ENCODE assay signal across 19 cellular contexts in the genomic region with DNA sequence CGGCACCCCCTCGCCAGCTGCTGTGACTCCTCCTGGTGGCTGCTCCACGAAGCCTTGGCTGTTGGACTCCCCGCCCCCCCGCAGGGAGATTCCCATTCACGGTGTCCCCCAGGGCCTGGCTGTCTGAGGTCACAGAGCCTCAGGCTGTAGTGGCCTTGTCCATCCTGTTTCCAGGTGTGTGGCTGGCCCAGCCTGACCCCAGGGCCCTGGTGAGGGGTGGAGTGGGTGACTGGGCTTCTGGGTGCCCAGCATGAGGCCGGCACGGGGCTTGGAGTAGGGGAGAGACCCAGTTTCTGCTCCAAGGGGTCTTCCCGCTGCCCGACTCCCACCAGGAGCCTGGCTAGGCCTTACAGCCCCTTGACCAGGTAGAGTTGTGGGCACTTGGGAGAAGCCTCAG. TPM values are rescaled to one million over a fixed set of nuclear protein-coding genes. Genes with fewer than 3 reads are reported as not detected.
DNase-seq lines count a peak whose midpoint lies in the region; ATAC-seq and TF ChIP-seq lines count a peak whose summit lies in the region.
"Had no signal": no experiment of that assay in that cellular context is flagged by ENCODE, and none has a peak within 500 bp of the region (broad histone marks: within the 10 kb centered on the region; RNA-seq: fewer than 3 reads in every experiment).

No MANE protein-coding gene starts in this region.

- CTCF ChIA-PET in activated CD8-positive, alpha-beta T cell treated with anti-CD3 and anti-CD28 coated beads for 36 hours (lab: Charles Lee) = no interaction called here

- H3K27me3 ChIP-seq in GM06990 (replicated peaks; ENCODE audit: control insufficient read depth, insufficient read depth, low read length) (no peaks in the 10 kb centered on the region), RWPE2 (ENCODE audit: insufficient read depth, poor library complexity, severe bottlenecking) (no peaks in the 10 kb centered on the region)
- H3K27me3 ChIP-seq: BE2C had no signal

- H3K27me3 Mint-ChIP-seq in glutamatergic neuron (ENCODE audit: unreplicated experiment) = peaks cover 10% of the 10 kb centered on the region
- H3K27me3 Mint-ChIP-seq in activated CD8-positive, alpha-beta T cell treated with anti-CD3 and anti-CD28 coated beads for 36 hours = no peaks in the 10 kb centered on the region
- H3K27me3 Mint-ChIP-seq: CD4-positive, alpha-beta memory T cell had no signal

- H3K4me3 ChIP-seq in GM06990 (replicated peaks; ENCODE audit: low read depth, low read length) = no peak overlapping the region
- H3K4me3 ChIP-seq in RWPE2 (ENCODE audit: severe bottlenecking) = no peak overlapping the region
- H3K4me3 ChIP-seq: GM23338, K562 had no signal

- POLR2A ChIA-PET in activated CD8-positive, alpha-beta T cell treated with anti-CD3 and anti-CD28 coated beads for 36 hours (lab: Charles Lee) = no interaction called here

- DNase-seq in GM06990 (ENCODE audit: extremely low read depth, insufficient read length) = peak; percentile 6
- peak; percentile 64 for DNase-seq in RWPE2 (ENCODE audit: low spot score)
- DNase-seq in glutamatergic neuron = peak; percentile 12
- DNase-seq in activated CD8-positive, alpha-beta T cell treated with anti-CD3 and anti-CD28 coated beads for 36 hours = no peak
- DNase-seq in activated CD8-positive, alpha-beta memory T cell treated with anti-CD3 and anti-CD28 coated beads, Interleukin-2, amount 50 U/mL, for 48 hours = no peak
- no peak for DNase-seq in NCI-H2227 (lab: John Stamatoyannopoulos, UW; ENCODE audit: unreplicated experiment)
- DNase-seq: ACHN; BE2C; CD4-positive, alpha-beta memory T cell; DMS153; DMS79; GDM1; H7; IMR-90 had no signal

- H3K27ac ChIP-seq in RWPE2 (ENCODE audit: poor library complexity, severe bottlenecking) = no peak overlapping the region

- no peaks in the 10 kb centered on the region for H3K4me1 ChIP-seq in RWPE2 (ENCODE audit: insufficient read depth, poor library complexity, severe bottlenecking)
- H3K4me1 ChIP-seq: BE2C had no signal

- ATAC-seq in RWPE2 (ENCODE audit: low read depth) (no peak), GM18861 (IDR thresholded peaks at IDR 0.05; ENCODE audit: unreplicated experiment) (no peak)
- no peak for ATAC-seq in activated CD8-positive, alpha-beta T cell treated with anti-CD3 and anti-CD28 coated beads for 36 hours
- ATAC-seq: GM23338, K562 had no signal

- H3K27ac Mint-ChIP-seq in glutamatergic neuron (ENCODE audit: unreplicated experiment) = no peak overlapping the region
- H3K27ac Mint-ChIP-seq in activated CD8-positive, alpha-beta T cell treated with anti-CD3 and anti-CD28 coated beads for 36 hours = no peak overlapping the region
- H3K27ac Mint-ChIP-seq: CD4-positive, alpha-beta memory T cell had no signal

- no peaks in the 10 kb centered on the region for H3K9me3 ChIP-seq in RWPE2 (ENCODE audit: severe bottlenecking)
- H3K9me3 ChIP-seq: BE2C had no signal

- H3K36me3 ChIP-seq in GM06990 (ENCODE audit: control insufficient read depth, insufficient read depth, low read length) (peaks cover 15% of the 10 kb centered on the region), RWPE2 (ENCODE audit: low read depth) (peaks cover 13% of the 10 kb centered on the region)

- no peaks in the 10 kb centered on the region for H3K9me3 Mint-ChIP-seq in glutamatergic neuron (ENCODE audit: unreplicated experiment)
- H3K9me3 Mint-ChIP-seq in activated CD8-positive, alpha-beta T cell treated with anti-CD3 and anti-CD28 coated beads for 36 hours = no peaks in the 10 kb centered on the region
- H3K9me3 Mint-ChIP-seq: CD4-positive, alpha-beta memory T cell; GM23338 had no signal

- intact Hi-C loops in activated CD8-positive, alpha-beta T cell treated with anti-CD3 and anti-CD28 coated beads for 36 hours (cut with micrococcal nuclease) = no loop called here

- no peak overlapping the region for H3K4me3 Mint-ChIP-seq in glutamatergic neuron (ENCODE audit: unreplicated experiment)
- H3K4me3 Mint-ChIP-seq in activated CD8-positive, alpha-beta T cell treated with anti-CD3 and anti-CD28 coated beads for 36 hours = no peak overlapping the region
- H3K4me3 Mint-ChIP-seq: CD14-positive monocyte; CD4-positive, alpha-beta memory T cell; GM23338 had no signal

- peaks cover 5% of the 10 kb centered on the region for H3K4me1 Mint-ChIP-seq in glutamatergic neuron (ENCODE audit: low read depth, unreplicated experiment)
- no peaks in the 10 kb centered on the region for H3K4me1 Mint-ChIP-seq in activated CD8-positive, alpha-beta T cell treated with anti-CD3 and anti-CD28 coated beads for 36 hours (ENCODE audit: low read depth)
- H3K4me1 Mint-ChIP-seq: CD14-positive monocyte, GM23338 had no signal

- TF ChIP-seq CTCF in GM06990 (IDR thresholded peaks at IDR 0.05; ENCODE audit: insufficient read depth, low read length, poor library complexity, severe bottlenecking) (no peak), RWPE2 (IDR thresholded peaks at IDR 0.05; ENCODE audit: poor library complexity, severe bottlenecking) (no peak), glutamatergic neuron (IDR thresholded peaks at IDR 0.05; ENCODE audit: partially characterized antibody, unreplicated experiment) (no peak)
- no peak for TF ChIP-seq CTCF in activated CD8-positive, alpha-beta T cell treated with anti-CD3 and anti-CD28 coated beads for 36 hours (IDR thresholded peaks at IDR 0.05)

- no peaks in the 10 kb centered on the region for H3K36me3 Mint-ChIP-seq in glutamatergic neuron (ENCODE audit: unreplicated experiment)
- peaks cover 3% of the 10 kb centered on the region for H3K36me3 Mint-ChIP-seq in activated CD8-positive, alpha-beta T cell treated with anti-CD3 and anti-CD28 coated beads for 36 hours (ENCODE audit: low read depth)

RNA-seq across cellular contexts. Expression of a gene that starts 10.4 kb away (rescaled TPM):
- 10.8 TPM for total RNA-seq in glutamatergic neuron (ENCODE audit: unreplicated experiment)
- total RNA-seq in activated CD8-positive, alpha-beta T cell treated with anti-CD3 and anti-CD28 coated beads for 36 hours = 1 to 10 TPM; 1.2 to 1.4 TPM
- total RNA-seq: Daoy had no signal

RNA-seq across cellular contexts. Expression of a gene that starts 27.3 kb away (rescaled TPM):
- 41.2 TPM for total RNA-seq in glutamatergic neuron (ENCODE audit: unreplicated experiment)
- total RNA-seq in activated CD8-positive, alpha-beta T cell treated with anti-CD3 and anti-CD28 coated beads for 36 hours = 10 to 100 TPM; 26.0 to 27.3 TPM

RNA-seq across cellular contexts. Expression of a gene that starts 42.9 kb away (rescaled TPM):
- total RNA-seq in glutamatergic neuron (ENCODE audit: unreplicated experiment) = 699 TPM
- total RNA-seq in activated CD8-positive, alpha-beta T cell treated with anti-CD3 and anti-CD28 coated beads for 36 hours = 100 to 1,000 TPM; 518 to 561 TPM

Comparison
In these comparisons a context has a peak if more than half of its experiments do, and no peak if none do; other contexts are left out.
1. DNase-seq: peak in GM06990 (single experiment), RWPE2 (single experiment) and glutamatergic neuron (single experiment); none in activated CD8-positive, alpha-beta T cell treated with anti-CD3 and anti-CD28 coated beads for 36 hours (single experiment), activated CD8-positive, alpha-beta memory T cell treated with anti-CD3 and anti-CD28 coated beads, Interleukin-2, amount 50 U/mL, for 48 hours (single experiment) and NCI-H2227 (single experiment).